In genomic region chr1:244205171-244205570, GRCh38 we compare ENCODE assay signal across 16 cellular contexts.
A peak's percentile ranks its signal among the peaks of the same experiment; 100 is the strongest.
DNase-seq lines count a peak whose midpoint lies in the region; ATAC-seq and TF ChIP-seq lines count a peak whose summit lies in the region.
"Had no signal": no experiment of that assay in that cellular context is flagged by ENCODE, and none has a peak within 500 bp of the region (broad histone marks: within the 10 kb centered on the region; RNA-seq: fewer than 3 reads in every experiment).

No MANE protein-coding gene starts in this region.

- TF ChIP-seq CTCF in IMR-90 (conservative IDR thresholded peaks at IDR 0.05; ENCODE audit: low read depth, low read length) = no peak

- no peak overlapping the region for H3K27ac ChIP-seq in IMR-90 (ENCODE audit: insufficient read depth, low read length)
- H3K27ac ChIP-seq: 22Rv1 had no signal

- H4K20me1 ChIP-seq in IMR-90 (ENCODE audit: insufficient read depth, low read length) = no peaks in the 10 kb centered on the region

- ATAC-seq in IMR-90 (ENCODE audit: low read depth) = peak; percentile 51
- ATAC-seq in activated T-cell treated with anti-CD3 and anti-CD28 coated beads, Interleukin-2, amount 50 U/mL, for 4 hours = no peak
- no peak for ATAC-seq in activated CD4-positive, alpha-beta T cell treated with anti-CD3 and anti-CD28 coated beads for 36 hours

- H3K4ac ChIP-seq in IMR-90 (ENCODE audit: low read depth, low read length) = no peak overlapping the region

- H3K27me3 ChIP-seq in IMR-90 (ENCODE audit: control insufficient read depth, insufficient read depth, low read length) = no peaks in the 10 kb centered on the region

- H2AFZ ChIP-seq in IMR-90 (replicated peaks; ENCODE audit: low read length, poor library complexity) = no peak overlapping the region

- in situ Hi-C loops in IMR-90 (cut with MboI; ENCODE audit: low sequenced_read_pairs) = no loop called here

- H3K4me3 ChIP-seq in IMR-90 (ENCODE audit: insufficient read depth, low read depth, low read length) = no peak overlapping the region

- H3K36me3 Mint-ChIP-seq in activated T-cell treated with anti-CD3 and anti-CD28 coated beads, Interleukin-2, amount 50 U/mL, for 4 hours (ENCODE audit: insufficient read depth) = no peaks in the 10 kb centered on the region
- H3K36me3 Mint-ChIP-seq in activated CD4-positive, alpha-beta T cell treated with anti-CD3 and anti-CD28 coated beads for 36 hours (ENCODE audit: low read depth) = no peaks in the 10 kb centered on the region

- DNase-seq in activated effector memory CD4-positive, alpha-beta T cell treated with anti-CD3 and anti-CD28 coated beads, Interleukin-2, amount 50 U/mL, for 16 hours = peak; percentile 2
- DNase-seq in activated effector memory CD4-positive, alpha-beta T cell treated with Interleukin-2 at 50 U/mL for 16 hours = no peak
- DNase-seq in IMR-90 = peak; percentile 25
- DNase-seq in islet precursor cell = peak; percentile 13
- DNase-seq in central memory CD4-positive, alpha-beta T cell = no peak
- DNase-seq in activated T-cell treated with anti-CD3 and anti-CD28 coated beads, Interleukin-2, amount 50 U/mL, for 4 hours = no peak
- no peak for DNase-seq in activated CD4-positive, alpha-beta T cell treated with anti-CD3 and anti-CD28 coated beads for 36 hours
- DNase-seq: C1 segment of cervical spinal cord; CD4-positive, alpha-beta T cell; DMS153; DMS79 treated with DMSO at 0.1 percent for 48 hours; GF-D8; H7; KBM-7 had no signal

- intact Hi-C loops in IMR-90 (cut with micrococcal nuclease) = no loop called here
- intact Hi-C loops in activated CD4-positive, alpha-beta T cell treated with anti-CD3 and anti-CD28 coated beads for 36 hours (cut with DNase I, micrococcal nuclease) = no loop called here

- H3K56ac ChIP-seq in IMR-90 (ENCODE audit: extremely low read depth, insufficient read depth, low read length) = no peak overlapping the region

- no TSS peak for BruUV-seq in IMR-90 (replicated peaks; lab: Mats Ljungman, UMichigan)

- H3K4me2 ChIP-seq in IMR-90 (ENCODE audit: low read depth, low read length) = no peak overlapping the region

- H2AK9ac ChIP-seq in IMR-90 (replicated peaks; ENCODE audit: low read depth, low read length, poor library complexity) = no peak overlapping the region

- no peak overlapping the region for H4K91ac ChIP-seq in IMR-90 (ENCODE audit: insufficient read depth, low read depth, low read length)

- no peaks in the 10 kb centered on the region for H3K79me1 ChIP-seq in IMR-90 (ENCODE audit: low read depth in 1 of 2, low read length in 2 of 2)

- TF ChIP-seq POLR2A in IMR-90 (IDR thresholded peaks at IDR 0.05; ENCODE audit: low read depth, low read length) = no peak

- POLR2A ChIA-PET in IMR-90 (lab: Charles Lee; ENCODE audit: unreplicated experiment) = no interaction called here
- POLR2A ChIA-PET in activated CD4-positive, alpha-beta T cell treated with anti-CD3 and anti-CD28 coated beads for 36 hours (lab: Charles Lee) = no interaction called here

- no peaks in the 10 kb centered on the region for H3K9me3 Mint-ChIP-seq in activated T-cell treated with anti-CD3 and anti-CD28 coated beads, Interleukin-2, amount 50 U/mL, for 4 hours
- no peaks in the 10 kb centered on the region for H3K9me3 Mint-ChIP-seq in activated CD4-positive, alpha-beta T cell treated with anti-CD3 and anti-CD28 coated beads for 36 hours (ENCODE audit: low read depth)
- H3K9me3 Mint-ChIP-seq: CD4-positive, alpha-beta T cell had no signal

- H3K4me3 Mint-ChIP-seq in activated T-cell treated with anti-CD3 and anti-CD28 coated beads, Interleukin-2, amount 50 U/mL, for 4 hours = no peak overlapping the region
- H3K4me3 Mint-ChIP-seq in activated CD4-positive, alpha-beta T cell treated with anti-CD3 and anti-CD28 coated beads for 36 hours = no peak overlapping the region
- H3K4me3 Mint-ChIP-seq: B cell; CD4-positive, alpha-beta T cell had no signal

- TF ChIP-seq RAD21 in IMR-90 (IDR thresholded peaks at IDR 0.05; ENCODE audit: low read length) = no peak

- no peak overlapping the region for H2AK5ac ChIP-seq in IMR-90 (ENCODE audit: low read depth, low read length)

- H4K5ac ChIP-seq in IMR-90 (ENCODE audit: low read depth, low read length) = no peak overlapping the region

- H4K8ac ChIP-seq in IMR-90 (ENCODE audit: low read depth in 2 of 2, low read length in 2 of 2) = no peak overlapping the region

- H3K14ac ChIP-seq in IMR-90 (replicated peaks; ENCODE audit: low read depth, low read length) = no peak overlapping the region

- no CpG with 5 or more reads among the region's 3 CpGs for WGBS in IMR-90 (ENCODE audit: extremely low coverage in 2 of 2, insufficient read length in 1 of 2), 2 experiments

- H3K4me1 ChIP-seq in IMR-90 (ENCODE audit: control insufficient read depth, insufficient read depth, low read length) = peaks cover 4% of the 10 kb centered on the region

- H2BK20ac ChIP-seq in IMR-90 (ENCODE audit: low read depth, low read length) = no peak overlapping the region

- H3K18ac ChIP-seq in IMR-90 (ENCODE audit: low read depth, low read length) = no peak overlapping the region

- peaks cover 2% of the 10 kb centered on the region for H3K27me3 Mint-ChIP-seq in activated T-cell treated with anti-CD3 and anti-CD28 coated beads, Interleukin-2, amount 50 U/mL, for 4 hours (ENCODE audit: low read depth)
- H3K27me3 Mint-ChIP-seq in activated CD4-positive, alpha-beta T cell treated with anti-CD3 and anti-CD28 coated beads for 36 hours = no peaks in the 10 kb centered on the region
- H3K27me3 Mint-ChIP-seq: CD4-positive, alpha-beta T cell had no signal

- H2BK120ac ChIP-seq in IMR-90 (ENCODE audit: low read depth, low read length) = no peak overlapping the region

- dilution Hi-C loops in IMR-90 (cut with HindIII; ENCODE audit: low sequenced_read_pairs, unreplicated experiment) = no loop called here

- CTCF ChIA-PET in IMR-90 (lab: Yijun Ruan, JAX) = no interaction called here
- CTCF ChIA-PET in activated CD4-positive, alpha-beta T cell treated with anti-CD3 and anti-CD28 coated beads for 36 hours (lab: Charles Lee) = no interaction called here

- H3K36me3 ChIP-seq in IMR-90 (ENCODE audit: control insufficient read depth, insufficient read depth, low read length) = no peaks in the 10 kb centered on the region

- H3K4me1 Mint-ChIP-seq in activated T-cell treated with anti-CD3 and anti-CD28 coated beads, Interleukin-2, amount 50 U/mL, for 4 hours (ENCODE audit: low read depth) = no peaks in the 10 kb centered on the region
- H3K4me1 Mint-ChIP-seq in activated CD4-positive, alpha-beta T cell treated with anti-CD3 and anti-CD28 coated beads for 36 hours = no peaks in the 10 kb centered on the region

- H3K9me3 ChIP-seq in IMR-90 (ENCODE audit: control insufficient read depth, insufficient read depth, low read length) = no peaks in the 10 kb centered on the region

- no peak overlapping the region for H2BK5ac ChIP-seq in IMR-90 (ENCODE audit: low read depth, low read length, poor library complexity, severe bottlenecking)

- no peak overlapping the region for H3K9ac ChIP-seq in IMR-90 (ENCODE audit: low read depth, low read length)

- no peak overlapping the region for H3K23ac ChIP-seq in IMR-90 (ENCODE audit: low read depth, low read length)

- no peak overlapping the region for H2BK15ac ChIP-seq in IMR-90 (ENCODE audit: low read depth, low read length)

- H3K27ac Mint-ChIP-seq in activated CD4-positive, alpha-beta T cell treated with anti-CD3 and anti-CD28 coated beads for 36 hours = no peak overlapping the region
- H3K27ac Mint-ChIP-seq: B cell; CD4-positive, alpha-beta T cell had no signal

- H3K9me1 ChIP-seq in IMR-90 (ENCODE audit: insufficient read depth, low read length) = no peaks in the 10 kb centered on the region

TF ChIP-seq in IMR-90, 13 proteins besides CTCF, POLR2A, EP300 and RAD21:
- TF ChIP-seq USF2 (IDR thresholded peaks at IDR 0.05; ENCODE audit: low read depth, low read length) (no peak), FOS (IDR thresholded peaks at IDR 0.05; ENCODE audit: low read depth, low read length) (no peak), MAFK (IDR thresholded peaks at IDR 0.05; ENCODE audit: low read depth, low read length) (no peak), RCOR1 (IDR thresholded peaks at IDR 0.05; ENCODE audit: insufficient replicate concordance, low read length) (no peak)

Comparison
In these comparisons a context has a peak if more than half of its experiments do, and no peak if none do; other contexts are left out.
1. DNase-seq: peak in activated effector memory CD4-positive, alpha-beta T cell treated with anti-CD3 and anti-CD28 coated beads, Interleukin-2, amount 50 U/mL, for 16 hours (single experiment), IMR-90 (single experiment) and islet precursor cell (single experiment); none in activated effector memory CD4-positive, alpha-beta T cell treated with Interleukin-2 at 50 U/mL for 16 hours (single experiment), central memory CD4-positive, alpha-beta T cell (single experiment), activated T-cell treated with anti-CD3 and anti-CD28 coated beads, Interleukin-2, amount 50 U/mL, for 4 hours (single experiment) and activated CD4-positive, alpha-beta T cell treated with anti-CD3 and anti-CD28 coated beads for 36 hours (single experiment).